1 cellular context compared by ENCODE assay signal in the genomic region with DNA sequence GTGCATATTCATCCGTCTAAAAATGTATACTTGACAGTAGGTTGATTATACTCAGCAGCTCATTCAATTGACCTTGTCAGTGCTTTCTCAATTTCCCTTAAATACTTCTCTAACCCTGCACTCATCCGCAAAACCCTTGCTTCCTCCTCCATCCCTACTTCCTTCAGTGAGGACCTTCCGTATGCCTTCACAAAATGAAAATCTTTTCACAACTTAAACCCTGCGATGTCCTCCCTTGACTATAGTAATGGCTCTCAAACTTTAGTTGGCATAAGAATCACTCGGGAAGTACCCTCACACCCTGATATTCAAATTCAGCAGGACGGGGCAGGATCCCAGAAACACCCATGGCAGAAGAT.
TF ChIP-seq lines count a peak whose summit lies in the region.

No MANE protein-coding gene starts in this region.

TF ChIP-seq in IMR-90, 13 proteins besides CTCF, POLR2A, EP300 and RAD21 (continued from another document):
- TF ChIP-seq, protein P1, sequence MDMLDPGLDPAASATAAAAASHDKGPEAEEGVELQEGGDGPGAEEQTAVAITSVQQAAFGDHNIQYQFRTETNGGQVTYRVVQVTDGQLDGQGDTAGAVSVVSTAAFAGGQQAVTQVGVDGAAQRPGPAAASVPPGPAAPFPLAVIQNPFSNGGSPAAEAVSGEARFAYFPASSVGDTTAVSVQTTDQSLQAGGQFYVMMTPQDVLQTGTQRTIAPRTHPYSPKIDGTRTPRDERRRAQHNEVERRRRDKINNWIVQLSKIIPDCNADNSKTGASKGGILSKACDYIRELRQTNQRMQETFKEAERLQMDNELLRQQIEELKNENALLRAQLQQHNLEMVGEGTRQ (IDR thresholded peaks at IDR 0.05; ENCODE audit: low read depth, low read length), result no peak
- TF ChIP-seq, protein P2, sequence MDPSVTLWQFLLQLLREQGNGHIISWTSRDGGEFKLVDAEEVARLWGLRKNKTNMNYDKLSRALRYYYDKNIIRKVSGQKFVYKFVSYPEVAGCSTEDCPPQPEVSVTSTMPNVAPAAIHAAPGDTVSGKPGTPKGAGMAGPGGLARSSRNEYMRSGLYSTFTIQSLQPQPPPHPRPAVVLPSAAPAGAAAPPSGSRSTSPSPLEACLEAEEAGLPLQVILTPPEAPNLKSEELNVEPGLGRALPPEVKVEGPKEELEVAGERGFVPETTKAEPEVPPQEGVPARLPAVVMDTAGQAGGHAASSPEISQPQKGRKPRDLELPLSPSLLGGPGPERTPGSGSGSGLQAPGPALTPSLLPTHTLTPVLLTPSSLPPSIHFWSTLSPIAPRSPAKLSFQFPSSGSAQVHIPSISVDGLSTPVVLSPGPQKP (IDR thresholded peaks at IDR 0.05; ENCODE audit: borderline replicate concordance, low read depth, low read length), result no peak
- no peak for TF ChIP-seq CEBPB (IDR thresholded peaks at IDR 0.05; ENCODE audit: low read depth, low read length)
- no peak for TF ChIP-seq MXI1 (IDR thresholded peaks at IDR 0.05; ENCODE audit: borderline replicate concordance, low read depth, low read length)
